In the genomic region with DNA sequence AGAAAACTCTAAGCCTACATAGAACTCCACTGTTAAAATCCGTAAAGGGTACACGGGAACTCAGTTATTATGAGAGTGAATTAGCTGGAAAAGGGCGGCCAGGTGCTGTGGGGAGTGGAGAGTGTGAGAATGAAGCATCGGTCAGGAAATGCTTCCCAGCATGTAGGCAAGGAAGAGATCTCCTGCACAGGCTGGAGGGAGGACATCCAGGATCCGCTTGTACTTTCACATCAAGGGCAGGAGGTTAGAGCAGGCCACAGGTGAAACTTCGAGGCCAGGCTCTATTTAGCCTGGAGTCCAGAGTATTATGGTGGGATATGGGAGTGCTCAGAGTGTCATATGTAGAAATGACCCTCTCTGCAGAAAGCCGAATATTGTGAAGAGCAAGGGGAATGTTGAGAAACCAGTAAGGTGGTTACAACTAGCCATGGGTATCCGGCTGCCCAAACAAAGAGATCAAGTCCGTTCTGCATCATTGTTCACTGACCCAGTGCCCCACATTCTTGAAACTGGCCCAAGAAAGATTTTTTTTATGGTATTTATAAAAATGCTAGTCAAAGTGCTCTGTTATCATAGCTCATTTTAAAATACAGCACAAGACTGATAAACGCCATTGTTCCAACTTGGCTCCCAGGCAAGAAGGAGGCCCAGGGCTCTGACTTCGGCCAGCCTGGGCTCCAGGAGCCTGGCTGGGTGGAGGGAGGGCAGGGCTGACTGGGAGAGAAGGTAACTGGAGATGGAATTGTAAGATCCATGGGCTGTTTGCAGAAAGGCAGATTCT, we compare ENCODE assay signal across 17 cellular contexts.
A peak's percentile ranks its signal among the peaks of the same experiment; 100 is the strongest.
DNase-seq lines count a peak whose midpoint lies in the region; ATAC-seq and TF ChIP-seq lines count a peak whose summit lies in the region.
"Had no signal": no experiment of that assay in that cellular context is flagged by ENCODE, and none has a peak within 500 bp of the region (broad histone marks: within the 10 kb centered on the region; RNA-seq: fewer than 3 reads in every experiment).

No MANE protein-coding gene starts in this region.

- H3K36me3 ChIP-seq in PC-3 (ENCODE audit: low read depth, low read length) (no peaks in the 10 kb centered on the region), endodermal cell (ENCODE audit: control insufficient read depth, insufficient read depth, low read length) (no peaks in the 10 kb centered on the region), psoas muscle (ENCODE audit: insufficient read depth in 1 of 2, low read depth in 1 of 2) (no peaks in the 10 kb centered on the region)
- H3K36me3 ChIP-seq: BLaER1, cardiac muscle cell, prostate gland had no signal

- 87% methylated on average over 10 to 11 of the region's 11 CpGs for WGBS in endodermal cell (ENCODE audit: insufficient coverage in 1 of 2, insufficient read length in 1 of 2), 2 experiments
- WGBS in psoas muscle, 3 donors: 69 to 74% (median 72%) methylated on average over 11 of the region's 11 CpGs

- CTCF ChIA-PET in Calu3 (lab: Charles Lee): interaction anchor here (0.6 to 0.9 kb wide), 2 partner anchors 13 to 20 kb away, joined by 3 to 5 read pairs; no protein-coding TSS in a partner anchor
- CTCF ChIA-PET in PC-3 (lab: Charles Lee): interaction anchor here (0.6 to 0.7 kb wide), 2 partner anchors 13 to 301 kb away, joined by 3 read pairs; no protein-coding TSS in a partner anchor

- no peaks in the 10 kb centered on the region for H3K79me2 ChIP-seq in PC-3 (ENCODE audit: low read length)

- H3K4me1 ChIP-seq in PC-3 (ENCODE audit: insufficient read depth, low read length): peaks cover 32% of the 10 kb centered on the region
- no peaks in the 10 kb centered on the region for H3K4me1 ChIP-seq in endodermal cell (ENCODE audit: control insufficient read depth, insufficient read depth, low read length)
- H3K4me1 ChIP-seq in psoas muscle: peaks cover 7% of the 10 kb centered on the region
- H3K4me1 ChIP-seq: prostate gland had no signal

- no peak for TF ChIP-seq CTCF in Calu3 (IDR thresholded peaks at IDR 0.05; ENCODE audit: unreplicated experiment)
- TF ChIP-seq CTCF in PC-3 (conservative IDR thresholded peaks at IDR 0.05; ENCODE audit: low read depth, low read length): no peak
- TF ChIP-seq CTCF in endodermal cell (conservative IDR thresholded peaks at IDR 0.05): no peak
- TF ChIP-seq CTCF in nephron (IDR thresholded peaks at IDR 0.05; ENCODE audit: unreplicated experiment in 3 of 3): no peak
- no peak for TF ChIP-seq CTCF in psoas muscle (IDR thresholded peaks at IDR 0.05)

- DNase-seq in Calu3 (no peak), PC-3 (peak; percentile 79), endodermal cell (no peak), 8988T (no peak), NCI-H2029 (lab: John Stamatoyannopoulos, UW) (no peak), psoas muscle (no peak)
- no peak for DNase-seq in activated naive CD8-positive, alpha-beta T cell treated with anti-CD3 and anti-CD28 coated beads, Interleukin-2, amount 50 U/mL, for 24 hours
- DNase-seq: NCI-H1092 treated with DMSO at 0.1 percent for 48 hours; NCI-H2227 treated with DMSO at 0.1 percent for 48 hours; OCI-M1; stimulated activated naive CD4-positive, alpha-beta T cell treated with Interleukin-2 at 50 U/mL for 16 hours; T-helper 17 cell had no signal

- H3K4me2 ChIP-seq in PC-3 (ENCODE audit: low read length): peak overlapping the region; percentile 65
- H3K4me2 ChIP-seq: BLaER1 had no signal

- H2AFZ ChIP-seq in PC-3 (ENCODE audit: low read length): peak overlapping the region; percentile 67

- no peaks in the 10 kb centered on the region for H3K36me3 Mint-ChIP-seq in Calu3 (ENCODE audit: insufficient read depth, unreplicated experiment)
- H3K36me3 Mint-ChIP-seq in endodermal cell (ENCODE audit: low read depth): no peaks in the 10 kb centered on the region
- H3K36me3 Mint-ChIP-seq in nephron (ENCODE audit: low read depth): no peaks in the 10 kb centered on the region
- peaks cover 4% of the 10 kb centered on the region for H3K36me3 Mint-ChIP-seq in activated naive CD8-positive, alpha-beta T cell treated with anti-CD3 and anti-CD28 coated beads, Interleukin-2, amount 50 U/mL, for 24 hours (ENCODE audit: low read depth)

- no peaks in the 10 kb centered on the region for H3K9me2 ChIP-seq in PC-3 (replicated peaks; ENCODE audit: low read length)

- ATAC-seq in PC-3 (peak; percentile 41), psoas muscle (no peak)
- ATAC-seq in activated naive CD8-positive, alpha-beta T cell treated with anti-CD3 and anti-CD28 coated beads, Interleukin-2, amount 50 U/mL, for 24 hours: no peak
- ATAC-seq: T-helper 17 cell had no signal

- H3K9me3 ChIP-seq in PC-3 (ENCODE audit: low read length) (no peaks in the 10 kb centered on the region), endodermal cell (ENCODE audit: control insufficient read depth, low read length) (no peaks in the 10 kb centered on the region), psoas muscle (no peaks in the 10 kb centered on the region)
- H3K9me3 ChIP-seq: BLaER1, prostate gland had no signal

- no peaks in the 10 kb centered on the region for H3K27me3 Mint-ChIP-seq in Calu3 (ENCODE audit: unreplicated experiment)
- H3K27me3 Mint-ChIP-seq in endodermal cell (ENCODE audit: insufficient read depth): no peaks in the 10 kb centered on the region
- H3K27me3 Mint-ChIP-seq in nephron (ENCODE audit: low read depth): no peaks in the 10 kb centered on the region
- no peaks in the 10 kb centered on the region for H3K27me3 Mint-ChIP-seq in activated naive CD8-positive, alpha-beta T cell treated with anti-CD3 and anti-CD28 coated beads, Interleukin-2, amount 50 U/mL, for 24 hours
- H3K27me3 Mint-ChIP-seq: T-helper 17 cell had no signal

- H3K27ac Mint-ChIP-seq in Calu3 (ENCODE audit: unreplicated experiment) (peak overlapping the region; percentile 26), endodermal cell (peak overlapping the region; percentile 21), nephron (peak overlapping the region; percentile 28 to 78 (median 75))
- no peak overlapping the region for H3K27ac Mint-ChIP-seq in activated naive CD8-positive, alpha-beta T cell treated with anti-CD3 and anti-CD28 coated beads, Interleukin-2, amount 50 U/mL, for 24 hours
- H3K27ac Mint-ChIP-seq: T-helper 17 cell had no signal

- peak overlapping the region; percentile 76 for H3K27ac ChIP-seq in PC-3 (ENCODE audit: low read length)
- H3K27ac ChIP-seq in endodermal cell (ENCODE audit: low read depth, low read length): no peak overlapping the region
- no peak overlapping the region for H3K27ac ChIP-seq in psoas muscle
- H3K27ac ChIP-seq: BLaER1, cardiac muscle cell, epithelial cell of prostate, prostate gland had no signal

- peak overlapping the region; percentile 28 for H3K9ac ChIP-seq in PC-3 (ENCODE audit: low read length)
- no peak overlapping the region for H3K9ac ChIP-seq in endodermal cell (ENCODE audit: extremely low read depth, low read length, poor library complexity, severe bottlenecking)
- H3K9ac ChIP-seq: BLaER1 had no signal

- H3F3A ChIP-seq in PC-3 (ENCODE audit: low read length, unreplicated experiment): no peaks in the 10 kb centered on the region

- H3K4me3 ChIP-seq in PC-3 (ENCODE audit: low read length) (peak overlapping the region; percentile 9; the same call in 1 of the 2 replicates), endodermal cell (ENCODE audit: low read length) (no peak overlapping the region), psoas muscle (no peak overlapping the region)
- H3K4me3 ChIP-seq: BLaER1, cardiac muscle cell, prostate gland had no signal

- POLR2A ChIA-PET in PC-3 (lab: Charles Lee; ENCODE audit: unreplicated experiment): interaction anchor here (0.6 kb wide), 2 partner anchors 29 to 94 kb away, joined by 3 to 6 read pairs; no protein-coding TSS in a partner anchor

- H3K27me3 ChIP-seq in PC-3 (ENCODE audit: low read length) (no peaks in the 10 kb centered on the region), endodermal cell (ENCODE audit: control insufficient read depth, insufficient read depth, low read length, poor library complexity, severe bottlenecking) (no peaks in the 10 kb centered on the region), psoas muscle (ENCODE audit: insufficient read depth in 3 of 3, low read length in 2 of 3) (no peaks in the 10 kb centered on the region)
- H3K27me3 ChIP-seq: BLaER1, cardiac muscle cell had no signal

- H3K4me3 Mint-ChIP-seq in Calu3 (ENCODE audit: low read depth, unreplicated experiment) (no peak overlapping the region), endodermal cell (no peak overlapping the region), nephron (no peak overlapping the region)
- H3K4me3 Mint-ChIP-seq in activated naive CD8-positive, alpha-beta T cell treated with anti-CD3 and anti-CD28 coated beads, Interleukin-2, amount 50 U/mL, for 24 hours: no peak overlapping the region
- H3K4me3 Mint-ChIP-seq: T-helper 17 cell had no signal

- no peaks in the 10 kb centered on the region for H3K9me3 Mint-ChIP-seq in Calu3 (ENCODE audit: low read depth, unreplicated experiment)
- no peaks in the 10 kb centered on the region for H3K9me3 Mint-ChIP-seq in endodermal cell
- H3K9me3 Mint-ChIP-seq in nephron: no peaks in the 10 kb centered on the region
- H3K9me3 Mint-ChIP-seq in activated naive CD8-positive, alpha-beta T cell treated with anti-CD3 and anti-CD28 coated beads, Interleukin-2, amount 50 U/mL, for 24 hours: peaks cover 5% of the 10 kb centered on the region

- H3K4me1 Mint-ChIP-seq in Calu3 (ENCODE audit: low read depth, unreplicated experiment) (peaks cover 14% of the 10 kb centered on the region), endodermal cell (peaks cover 15% of the 10 kb centered on the region), nephron (peaks cover 41% of the 10 kb centered on the region)
- peaks cover 49% of the 10 kb centered on the region for H3K4me1 Mint-ChIP-seq in activated naive CD8-positive, alpha-beta T cell treated with anti-CD3 and anti-CD28 coated beads, Interleukin-2, amount 50 U/mL, for 24 hours

- H4K20me1 ChIP-seq in PC-3 (ENCODE audit: low read length): no peaks in the 10 kb centered on the region
- H4K20me1 ChIP-seq: BLaER1 had no signal

- BruUV-seq in Calu3 (replicated peaks; lab: Mats Ljungman, UMichigan) (no TSS peak), PC-3 (replicated peaks; lab: Mats Ljungman, UMichigan) (no TSS peak)

- intact Hi-C loops in Calu3 (cut with micrococcal nuclease; ENCODE audit: unreplicated experiment): no loop called here
- intact Hi-C loops in PC-3 (cut with micrococcal nuclease): no loop called here
- intact Hi-C loops in psoas muscle (cut with DNase I): no loop called here
